18 cellular contexts compared by ENCODE assay signal in the genomic region with DNA sequence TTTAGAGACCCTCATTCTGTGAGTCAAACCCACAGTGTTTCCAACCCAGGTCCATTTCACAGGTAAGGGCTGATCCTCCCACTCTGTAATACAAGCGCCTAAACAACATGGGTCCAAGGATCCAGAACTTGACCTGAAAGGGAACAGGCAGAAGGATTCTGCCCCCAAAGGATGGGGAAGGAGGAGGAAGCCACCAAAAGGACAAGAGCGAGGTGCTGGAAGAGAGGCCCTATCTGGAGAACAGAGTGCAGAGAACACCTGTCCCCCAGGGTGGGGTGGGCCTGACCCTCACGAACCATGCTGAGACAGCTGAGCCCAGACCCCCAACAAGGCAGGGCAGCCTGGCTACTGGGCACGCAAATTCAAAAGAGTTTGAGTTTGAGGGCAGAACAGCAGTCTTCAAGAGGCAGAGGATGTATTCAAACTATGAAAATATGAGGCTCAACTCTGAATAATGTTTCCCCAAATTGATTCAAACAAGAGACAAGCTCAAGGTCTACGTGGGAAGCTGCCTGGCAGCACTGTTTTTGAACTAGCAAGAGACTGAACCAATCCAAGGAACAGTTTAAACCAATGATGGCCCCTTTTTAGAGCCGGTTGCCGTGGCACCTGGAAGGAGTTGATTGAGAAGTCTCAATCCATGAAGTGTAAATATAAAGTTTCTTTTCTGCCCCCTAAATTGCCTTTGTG.
DNase-seq lines count a peak whose midpoint lies in the region; ATAC-seq, FAIRE-seq and TF ChIP-seq lines count a peak whose summit lies in the region.
"Had no signal": no experiment of that assay in that cellular context is flagged by ENCODE, and none has a peak within 500 bp of the region (broad histone marks: within the 10 kb centered on the region; RNA-seq: fewer than 3 reads in every experiment).

No MANE protein-coding gene starts in this region.

- no peak for FAIRE-seq in A549 (lab: Jason Lieb, UNC)
- FAIRE-seq: A204.1 had no signal

- no peak overlapping the region for H3K9ac ChIP-seq in neuronal stem cell (ENCODE audit: low read depth, low read length, poor library complexity)
- H3K9ac ChIP-seq: KMS-11 had no signal

- H3K4me2 ChIP-seq in A549, result peak overlapping the region; percentile 80
- no peak overlapping the region for H3K4me2 ChIP-seq in neuronal stem cell (ENCODE audit: insufficient read depth, low read length, poor library complexity, severe bottlenecking)
- H3K4me2 ChIP-seq: KMS-11 had no signal

- H3K9me3 ChIP-seq in A549, result no peaks in the 10 kb centered on the region
- no peaks in the 10 kb centered on the region for H3K9me3 ChIP-seq in HEK293 (ENCODE audit: control insufficient read depth, insufficient read depth, low read depth, low read length)
- peaks cover 0 to 5% of the 10 kb centered on the region in 2 donors for H3K9me3 ChIP-seq in neuronal stem cell (replicated peaks in 1 of 2; ENCODE audit: control insufficient read depth in 2 of 2, insufficient read depth in 1 of 2, low read depth in 1 of 2, low read length in 2 of 2)
- H3K9me3 ChIP-seq in A673 (ENCODE audit: low read depth, low read length, poor library complexity, severe bottlenecking), result no peaks in the 10 kb centered on the region
- H3K9me3 ChIP-seq: Peyer's patch had no signal

- H4K8ac ChIP-seq in neuronal stem cell (ENCODE audit: low read depth, low read length), result no peak overlapping the region

- H2BK120ac ChIP-seq in neuronal stem cell (ENCODE audit: low read depth, low read length), result no peak overlapping the region

- H2AK5ac ChIP-seq in neuronal stem cell (ENCODE audit: low read depth, low read length), result no peak overlapping the region

- no peak for TF ChIP-seq EP300 in A549 (IDR thresholded peaks at IDR 0.05)

- intact Hi-C loops in A673 (cut with micrococcal nuclease; ENCODE audit: unreplicated experiment), result no loop called here
- intact Hi-C loops in left cardiac atrium (cut with DNase I), result no loop called here

- peaks cover 0 to 26% (median 0%) of the 10 kb centered on the region in 3 experiments for H3K27me3 ChIP-seq in neuronal stem cell (ENCODE audit: control insufficient read depth in 3 of 3, insufficient read depth in 3 of 3, low read depth in 1 of 3, low read length in 3 of 3)
- H3K27me3 ChIP-seq in A673 (replicated peaks; ENCODE audit: insufficient read depth, low read depth, low read length, poor library complexity), result no peaks in the 10 kb centered on the region
- H3K27me3 ChIP-seq: Peyer's patch had no signal

- POLR2A ChIA-PET in A549 (lab: Yijun Ruan, JAX) (no interaction called here), HEK293 (lab: Yijun Ruan, JAX) (no interaction called here), A673 (lab: Charles Lee; ENCODE audit: low non-redundant PET) (no interaction called here)

- H3K18ac ChIP-seq in neuronal stem cell (ENCODE audit: low read length), result no peak overlapping the region

- TF ChIP-seq CTCF in A549 (IDR thresholded peaks at IDR 0.05), result no peak
- no peak for TF ChIP-seq CTCF in HEK293 (tag by site-specific recombination; IDR thresholded peaks at IDR 0.05)
- no peak for TF ChIP-seq CTCF in A673 (conservative IDR thresholded peaks at IDR 0.05; ENCODE audit: low read depth, low read length)

- DNase-seq in A549 (ENCODE audit: low read depth in 1 of 2, low spot score in 1 of 2) (no peak), dermis blood vessel endothelial cell (peak; percentile 17), neuronal stem cell (ENCODE audit: low spot score) (no peak), A673 (ENCODE audit: low spot score) (no peak), left cardiac atrium (no peak), HCEC 1CT (no peak)
- DNase-seq: C1 segment of cervical spinal cord, DMS153, H7, NCI-H1048, NCI-H146, NCI-H2081, NCI-H510A treated with DMSO at 0.1 percent for 48 hours, Peyer's patch, Right ventricle myocardium superior had no signal

- ATAC-seq in A549 (peak in 1 of 2 experiments; percentile 17; a peak in 2 of 6 replicates), left cardiac atrium (no peak)

- TF ChIP-seq RAD21 in A549 (conservative IDR thresholded peaks at IDR 0.05 in 1 of 2, IDR thresholded peaks at IDR 0.05 in 1 of 2), result no peak

- H3K4me3 ChIP-seq in A549 (no peak overlapping the region), HEK293 (ENCODE audit: low read depth, low read length) (no peak overlapping the region), neuronal stem cell (ENCODE audit: low read length in 2 of 2) (no peak overlapping the region), A673 (ENCODE audit: low read depth, low read length, poor library complexity, severe bottlenecking) (no peak overlapping the region)
- H3K4me3 ChIP-seq: Peyer's patch had no signal

- no peak overlapping the region for H2BK12ac ChIP-seq in neuronal stem cell (ENCODE audit: low read length)

- H3K79me1 ChIP-seq in neuronal stem cell (ENCODE audit: low read depth, low read length), result no peaks in the 10 kb centered on the region

- no peak overlapping the region for H3K4ac ChIP-seq in neuronal stem cell (ENCODE audit: low read length)

- H3K23ac ChIP-seq in neuronal stem cell (ENCODE audit: low read depth, low read length, poor library complexity), result no peak overlapping the region

- H3K4me1 ChIP-seq in A549, result peaks cover 48% of the 10 kb centered on the region
- H3K4me1 ChIP-seq in HEK293 (ENCODE audit: control insufficient read depth, insufficient read depth, low read length), result peaks cover 3% of the 10 kb centered on the region; the same call in 1 of the 2 replicates
- H3K4me1 ChIP-seq in neuronal stem cell (ENCODE audit: control insufficient read depth in 2 of 2, insufficient read depth in 1 of 2, low read depth in 1 of 2, low read length in 2 of 2), result peaks cover 0 to 2% of the 10 kb centered on the region in 2 donors
- H3K4me1 ChIP-seq in A673 (ENCODE audit: insufficient read depth, low read length, poor library complexity, severe bottlenecking), result no peaks in the 10 kb centered on the region
- H3K4me1 ChIP-seq: Peyer's patch had no signal

- CTCF ChIA-PET in A549 (lab: Yijun Ruan, JAX) (interaction anchor here (1.6 kb wide), 1 partner anchor 348 kb away, joined by 4 read pairs; no protein-coding TSS in a partner anchor), HEK293 (lab: Yijun Ruan, JAX) (interaction anchor here (0.5 to 1.6 kb wide), 3 partner anchors 11 to 57 kb away, joined by 3 to 5 read pairs (median 4); no protein-coding TSS in a partner anchor), A673 (lab: Charles Lee) (no interaction called here)

- H3K27ac ChIP-seq in A549 (peak overlapping the region; percentile 91 to 97), HEK293 (ENCODE audit: extremely low read depth, low read depth, low read length) (no peak overlapping the region), neuronal stem cell (replicated peaks; ENCODE audit: low read length) (no peak overlapping the region), A673 (ENCODE audit: low read depth, low read length, poor library complexity, severe bottlenecking) (no peak overlapping the region)
- H3K27ac ChIP-seq: KMS-11, Peyer's patch had no signal

- H4K91ac ChIP-seq in neuronal stem cell (ENCODE audit: low read depth, low read length, poor library complexity), result no peak overlapping the region

- no peak overlapping the region for H3K14ac ChIP-seq in neuronal stem cell (ENCODE audit: low read length)

- 67% methylated on average over 7 of the region's 7 CpGs for WGBS in A549 (ENCODE audit: missing lambda C conversion rate)
- WGBS in neuronal stem cell (ENCODE audit: extremely low coverage in 2 of 2, insufficient read length in 2 of 2, insufficient replicate concordance in 1 of 2), 2 donors, result no CpG with 5 or more reads among the region's 7 CpGs

- H3K36me3 ChIP-seq in HEK293 (ENCODE audit: control insufficient read depth in 2 of 2, insufficient read depth in 1 of 2, low read length in 2 of 2), result no peaks in the 10 kb centered on the region
- no peaks in the 10 kb centered on the region for H3K36me3 ChIP-seq in neuronal stem cell (replicated peaks in 1 of 2; ENCODE audit: control insufficient read depth in 2 of 2, insufficient read depth in 2 of 2, low read length in 2 of 2)
- no peaks in the 10 kb centered on the region for H3K36me3 ChIP-seq in A673 (ENCODE audit: insufficient read depth, low read length, poor library complexity, severe bottlenecking)
- H3K36me3 ChIP-seq: Peyer's patch had no signal

- H2BK5ac ChIP-seq in neuronal stem cell (ENCODE audit: low read length), result no peak overlapping the region

- no peak for TF ChIP-seq POLR2A in A549 (IDR thresholded peaks at IDR 0.05; ENCODE audit: low read length)

- H2BK15ac ChIP-seq in neuronal stem cell (ENCODE audit: low read length), result no peak overlapping the region

- no TSS peak for BruUV-seq in A673 (replicated peaks; lab: Mats Ljungman, UMichigan)

- H2AFZ ChIP-seq in neuronal stem cell (ENCODE audit: low read length), result peak overlapping the region; percentile 30

TF ChIP-seq in A549, 52 proteins besides CTCF, POLR2A, EP300 and RAD21 (continues in another document):
- TF ChIP-seq, protein P1, sequence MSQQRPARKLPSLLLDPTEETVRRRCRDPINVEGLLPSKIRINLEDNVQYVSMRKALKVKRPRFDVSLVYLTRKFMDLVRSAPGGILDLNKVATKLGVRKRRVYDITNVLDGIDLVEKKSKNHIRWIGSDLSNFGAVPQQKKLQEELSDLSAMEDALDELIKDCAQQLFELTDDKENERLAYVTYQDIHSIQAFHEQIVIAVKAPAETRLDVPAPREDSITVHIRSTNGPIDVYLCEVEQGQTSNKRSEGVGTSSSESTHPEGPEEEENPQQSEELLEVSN (IDR thresholded peaks at IDR 0.05; ENCODE audit: borderline replicate concordance, low read depth), result no peak
- TF ChIP-seq HOXA7 (CRISPR knock-in tag; IDR thresholded peaks at IDR 0.05), result no peak

Comparison
In these comparisons a context has a peak if more than half of its experiments do, and no peak if none do; other contexts are left out.
1. H3K27ac ChIP-seq: peak in A549 (2 of 2); none in HEK293 (single experiment), neuronal stem cell (single experiment) and A673 (single experiment).